ENCODE assay signal across 15 cellular contexts in genomic region chrY:19541485-19542306, GRCh38.
DNase-seq lines count a peak whose midpoint lies in the region; ATAC-seq and TF ChIP-seq lines count a peak whose summit lies in the region.
"Had no signal": no experiment of that assay in that cellular context is flagged by ENCODE, and none has a peak within 500 bp of the region (broad histone marks: within the 10 kb centered on the region; RNA-seq: fewer than 3 reads in every experiment).

No MANE protein-coding gene starts in this region.

- H3K4me1 ChIP-seq in iPS-20b (ENCODE audit: insufficient read depth, low read length) (no peaks in the 10 kb centered on the region), left ventricle myocardium inferior (no peaks in the 10 kb centered on the region)
- H3K4me1 ChIP-seq: BLaER1 treated with 17β-estradiol and CSF1 and Interleukin-3, amounts not matched to agents 10 nM and 100 nM had no signal

- TF ChIP-seq CTCF in left ventricle myocardium inferior (IDR thresholded peaks at IDR 0.05; ENCODE audit: borderline replicate concordance), result no peak

- H3K9ac ChIP-seq in iPS-20b (ENCODE audit: low read depth, low read length), result no peak overlapping the region
- H3K9ac ChIP-seq: BLaER1 treated with 17β-estradiol and CSF1 and Interleukin-3, amounts not matched to agents 10 nM and 100 nM had no signal

- H3K4me3 ChIP-seq in iPS-20b (ENCODE audit: low read length), result 0 out of 2 replicates have a peak overlapping the region, but pooled peaks have one; percentile 18
- no peak overlapping the region for H3K4me3 ChIP-seq in left ventricle myocardium inferior
- H3K4me3 ChIP-seq: BLaER1 treated with 17β-estradiol and CSF1 and Interleukin-3, amounts not matched to agents 10 nM and 100 nM had no signal

- no peaks in the 10 kb centered on the region for H3K36me3 ChIP-seq in iPS-20b (ENCODE audit: insufficient read depth, low read depth, low read length)
- no peaks in the 10 kb centered on the region for H3K36me3 ChIP-seq in left ventricle myocardium inferior
- H3K36me3 ChIP-seq: BLaER1 treated with 17β-estradiol and CSF1 and Interleukin-3, amounts not matched to agents 10 nM and 100 nM had no signal

- H3K27ac ChIP-seq in iPS-20b (ENCODE audit: low read length) (no peak overlapping the region), left ventricle myocardium inferior (replicated peaks) (no peak overlapping the region)
- H3K27ac ChIP-seq: BLaER1 treated with 17β-estradiol and CSF1 and Interleukin-3, amounts not matched to agents 10 nM and 100 nM had no signal

- H3K27me3 ChIP-seq in iPS-20b (ENCODE audit: insufficient read depth, low read length), result peaks cover 9% of the 10 kb centered on the region
- peaks cover 32% of the 10 kb centered on the region for H3K27me3 ChIP-seq in left ventricle myocardium inferior (ENCODE audit: low read depth)
- H3K27me3 ChIP-seq: BLaER1 treated with 17β-estradiol and CSF1 and Interleukin-3, amounts not matched to agents 10 nM and 100 nM had no signal

- H3K9me3 ChIP-seq in iPS-20b (ENCODE audit: insufficient read depth, low read depth, low read length) (no peaks in the 10 kb centered on the region), left ventricle myocardium inferior (replicated peaks) (no peaks in the 10 kb centered on the region)
- H3K9me3 ChIP-seq: BLaER1 treated with 17β-estradiol and CSF1 and Interleukin-3, amounts not matched to agents 10 nM and 100 nM had no signal

- intact Hi-C loops in left ventricle myocardium inferior (cut with micrococcal nuclease), result no loop called here

- ATAC-seq in GM19035 (IDR thresholded peaks at IDR 0.05; ENCODE audit: unreplicated experiment) (peak; percentile 95), HG02610 (IDR thresholded peaks at IDR 0.05; ENCODE audit: unreplicated experiment) (peak; percentile 96), HG03460 (IDR thresholded peaks at IDR 0.05; ENCODE audit: unreplicated experiment) (peak; percentile 93), HG03159 (IDR thresholded peaks at IDR 0.05; ENCODE audit: unreplicated experiment) (no peak), HG03025 (IDR thresholded peaks at IDR 0.05; ENCODE audit: low FRiP score, unreplicated experiment) (no peak)

- DNase-seq in cerebellar cortex (ENCODE audit: low spot score) (no peak), left ventricle myocardium inferior (no peak)
- DNase-seq: activated naive CD4-positive, alpha-beta T cell treated with anti-CD3 and anti-CD28 coated beads, Interleukin-2, amount 10 ng/mL, durations not matched to agents 7 days and 5 days; DMS53; Karpas-422; NCI-H1436; NCI-H446 treated with DMSO at 0.1 percent for 48 hours; retina had no signal

Comparison
In these comparisons a context has a peak if more than half of its experiments do, and no peak if none do; other contexts are left out.
1. ATAC-seq: peak in GM19035 (single experiment), HG02610 (single experiment) and HG03460 (single experiment); none in HG03159 (single experiment) and HG03025 (single experiment).